In genomic region chr2:108621087-108621559, GRCh38 we compare ENCODE assay signal across 8 cellular contexts.
DNase-seq lines count a peak whose midpoint lies in the region; ATAC-seq and TF ChIP-seq lines count a peak whose summit lies in the region.

No MANE protein-coding gene starts in this region.

- no peak overlapping the region for H3K9ac ChIP-seq in iPS-15b (ENCODE audit: low read depth, low read length)

- CTCF ChIA-PET in CD4-positive, alpha-beta T cell (lab: Charles Lee), result interaction anchor here (0.8 to 21.0 kb wide), 3 partner anchors 8 to 14 kb away, joined by 3 to 309 read pairs (median 4); no protein-coding TSS in a partner anchor
- CTCF ChIA-PET in Panc1 (lab: Charles Lee), result interaction anchor here (1.0 to 1.6 kb wide), 2 partner anchors 15 to 36 kb away, joined by 3 to 8 read pairs; no protein-coding TSS in a partner anchor

- H3K9me3 Mint-ChIP-seq in CD4-positive, alpha-beta T cell, result no peaks in the 10 kb centered on the region

- no TSS peak for BruUV-seq in Panc1 (replicated peaks; lab: Mats Ljungman, UMichigan)

- in situ Hi-C loops in Panc1 (cut with HindIII; ENCODE audit: low pct_unique_long_range_greater_than_20kb, low sequenced_read_pairs), result no loop called here

- H3K27me3 Mint-ChIP-seq in CD4-positive, alpha-beta T cell, result no peaks in the 10 kb centered on the region

- ATAC-seq in CD4-positive, alpha-beta T cell (ENCODE audit: poor library complexity), result peak; percentile 91
- peak; percentile 100 for ATAC-seq in GM19397 (IDR thresholded peaks at IDR 0.05; ENCODE audit: unreplicated experiment)
- peak; percentile 99 for ATAC-seq in HG03442 (IDR thresholded peaks at IDR 0.05; ENCODE audit: unreplicated experiment)
- ATAC-seq in Panc1, result peak; percentile 80

- intact Hi-C loops in CD4-positive, alpha-beta T cell (cut with DNase I, micrococcal nuclease), result loop anchor here in 1 of 2 experiments (2.0 kb wide), 1 partner anchor 16 kb away; no protein-coding TSS in a partner anchor
- intact Hi-C loops in Panc1 (cut with micrococcal nuclease; ENCODE audit: unreplicated experiment), result no loop called here

- peak overlapping the region; percentile 90 for H3K27ac Mint-ChIP-seq in CD4-positive, alpha-beta T cell

- no peaks in the 10 kb centered on the region for H3K9me3 ChIP-seq in CD4-positive, alpha-beta T cell (ENCODE audit: control insufficient read depth, low read length)
- H3K9me3 ChIP-seq in Panc1 (ENCODE audit: control insufficient read depth, insufficient read depth, low read depth, low read length), result no peaks in the 10 kb centered on the region
- no peaks in the 10 kb centered on the region for H3K9me3 ChIP-seq in iPS-15b (ENCODE audit: control insufficient read depth, insufficient read depth, low read length)

- no peaks in the 10 kb centered on the region for H3K36me3 ChIP-seq in Panc1 (ENCODE audit: control insufficient read depth, insufficient read depth, low read length)
- no peaks in the 10 kb centered on the region for H3K36me3 ChIP-seq in iPS-15b (ENCODE audit: control insufficient read depth, insufficient read depth, low read length)

- no peak for TF ChIP-seq CTCF in CD4-positive, alpha-beta T cell (IDR thresholded peaks at IDR 0.05)
- no peak for TF ChIP-seq CTCF in Panc1 (IDR thresholded peaks at IDR 0.05)

- no peaks in the 10 kb centered on the region for H3K27me3 ChIP-seq in CD4-positive, alpha-beta T cell (ENCODE audit: control insufficient read depth, insufficient read depth, low read length)
- H3K27me3 ChIP-seq in Panc1 (ENCODE audit: control insufficient read depth, insufficient read depth, low read length), result no peaks in the 10 kb centered on the region
- no peaks in the 10 kb centered on the region for H3K27me3 ChIP-seq in iPS-15b (ENCODE audit: control insufficient read depth, insufficient read depth, low read length)

- peaks cover 89% of the 10 kb centered on the region for H3K4me1 Mint-ChIP-seq in CD4-positive, alpha-beta T cell (ENCODE audit: low read depth)

- H3K36me3 Mint-ChIP-seq in CD4-positive, alpha-beta T cell (ENCODE audit: low read depth), result no peaks in the 10 kb centered on the region

- H3K27ac ChIP-seq in CD4-positive, alpha-beta T cell (ENCODE audit: low read depth, low read length), result peak overlapping the region; percentile 73
- H3K27ac ChIP-seq in Panc1 (ENCODE audit: low read length), result peak overlapping the region; percentile 97

- peak; percentile 64 to 79 (median 72) for DNase-seq in CD4-positive, alpha-beta T cell
- DNase-seq in Panc1 (ENCODE audit: low read depth, low spot score) (no peak), NCI-H446 treated with DMSO at 0.1 percent for 48 hours (lab: John Stamatoyannopoulos, UW) (no peak)
- DNase-seq in activated T-helper 9 cell treated with anti-CD3 and anti-CD28 coated beads, Interleukin-2, amount 50 U/mL, for 16 hours (ENCODE audit: low read depth), result peak; percentile 68
- peak; percentile 85 for DNase-seq in stimulated activated CD4-positive, alpha-beta T cell treated with anti-CD3 and anti-CD28 coated beads, Interleukin-1b, Interleukin-23, amount 100 ng/mL, for 48 hours

- POLR2A ChIA-PET in CD4-positive, alpha-beta T cell (lab: Charles Lee), result interaction anchor here (1.1 to 2.0 kb wide), 7 partner anchors 8 to 87 kb away, joined by 4 to 19 read pairs (median 8); partner anchors contain the start of gene LIMS1
- POLR2A ChIA-PET in Panc1 (lab: Charles Lee), result interaction anchor here (0.6 to 1.2 kb wide), 2 partner anchors 13 to 43 kb away, joined by 4 to 9 read pairs; no protein-coding TSS in a partner anchor

- peaks cover 88% of the 10 kb centered on the region for H3K4me1 ChIP-seq in Panc1 (ENCODE audit: control insufficient read depth, insufficient read depth, low read length)
- peaks cover 30% of the 10 kb centered on the region for H3K4me1 ChIP-seq in iPS-15b (ENCODE audit: control insufficient read depth, insufficient read depth, low read length)

- H3K4me3 ChIP-seq in Panc1 (ENCODE audit: low read depth in 2 of 2, low read length in 2 of 2) (peak overlapping the region; percentile 23 to 54; a peak in 3 of 4 replicates), iPS-15b (ENCODE audit: low read depth, low read length) (peak overlapping the region; percentile 22)

- H3K4me3 Mint-ChIP-seq in CD4-positive, alpha-beta T cell, result peak overlapping the region; percentile 89

Comparison
In these comparisons a context has a peak if more than half of its experiments do, and no peak if none do; other contexts are left out.
1. DNase-seq: peak in CD4-positive, alpha-beta T cell (10 of 10), activated T-helper 9 cell treated with anti-CD3 and anti-CD28 coated beads, Interleukin-2, amount 50 U/mL, for 16 hours (single experiment) and stimulated activated CD4-positive, alpha-beta T cell treated with anti-CD3 and anti-CD28 coated beads, Interleukin-1b, Interleukin-23, amount 100 ng/mL, for 48 hours (single experiment); none in Panc1 (single experiment) and NCI-H446 treated with DMSO at 0.1 percent for 48 hours (single experiment).
2. Peak in every context shown above with its lines, with median percentiles within 50 percentile points of each other: ATAC-seq.